13 cellular contexts compared by ENCODE assay signal in the genomic region with DNA sequence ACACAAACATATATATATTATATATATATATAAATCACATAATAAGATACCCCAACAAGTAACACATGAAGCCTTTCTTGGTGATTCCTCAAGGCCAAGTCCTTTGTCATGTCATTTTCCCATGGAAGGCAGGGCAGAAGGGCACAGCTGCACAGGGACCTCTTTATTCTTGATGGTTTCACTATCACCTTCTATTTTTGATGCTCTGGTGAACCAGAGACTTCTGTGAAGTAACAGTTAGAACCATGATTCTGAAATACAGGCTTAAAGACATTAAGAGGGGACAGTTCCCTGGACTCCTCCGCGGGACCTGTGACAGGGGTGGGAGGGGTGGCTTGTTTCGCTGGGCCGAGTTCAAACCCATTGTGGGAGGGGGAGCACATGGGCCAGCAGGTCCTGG.
DNase-seq lines count a peak whose midpoint lies in the region; ATAC-seq and TF ChIP-seq lines count a peak whose summit lies in the region.
"Had no signal": no experiment of that assay in that cellular context is flagged by ENCODE, and none has a peak within 500 bp of the region (broad histone marks: within the 10 kb centered on the region; RNA-seq: fewer than 3 reads in every experiment).

No MANE protein-coding gene starts in this region.

- TF ChIP-seq CTCF in C4-2B (conservative IDR thresholded peaks at IDR 0.05) (no peak), VCaP (conservative IDR thresholded peaks at IDR 0.05) (no peak)

- H3K27ac ChIP-seq in C4-2B (peak overlapping the region; percentile 80), VCaP (peak overlapping the region; percentile 79)
- H3K27ac ChIP-seq: GM23248 had no signal

- no peak for DNase-seq in amygdala (lab: John Stamatoyannopoulos, UW)
- no peak for DNase-seq in central memory CD4-positive, alpha-beta T cell
- DNase-seq: CD4-positive, CD25-positive, alpha-beta regulatory T cell; GM23248; H7; Kasumi-1; KBM-7 had no signal

- peak; percentile 48 for ATAC-seq in GM19463 (IDR thresholded peaks at IDR 0.05; ENCODE audit: unreplicated experiment)
- ATAC-seq in HG02588 (IDR thresholded peaks at IDR 0.05; ENCODE audit: unreplicated experiment), result peak; percentile 54
- ATAC-seq in HG02840 (IDR thresholded peaks at IDR 0.05; ENCODE audit: low FRiP score, unreplicated experiment), result no peak
- ATAC-seq in HG03097 (IDR thresholded peaks at IDR 0.05; ENCODE audit: low FRiP score, unreplicated experiment), result no peak

Comparison
In these comparisons a context has a peak if more than half of its experiments do, and no peak if none do; other contexts are left out.
1. ATAC-seq: peak in GM19463 (single experiment) and HG02588 (single experiment); none in HG02840 (single experiment) and HG03097 (single experiment).